ENCODE assay signal across 15 cellular contexts in genomic region chr7:37428681-37429434, GRCh38. TPM values are rescaled to one million over a fixed set of nuclear protein-coding genes. Genes with fewer than 3 reads are reported as not detected.
DNase-seq lines count a peak whose midpoint lies in the region; ATAC-seq, FAIRE-seq and TF ChIP-seq lines count a peak whose summit lies in the region.
"Had no signal": no experiment of that assay in that cellular context is flagged by ENCODE, and none has a peak within 500 bp of the region (broad histone marks: within the 10 kb centered on the region; RNA-seq: fewer than 3 reads in every experiment).

No MANE protein-coding gene starts in this region.

- no peak for TF ChIP-seq EP300 in neural cell (conservative IDR thresholded peaks at IDR 0.05; ENCODE audit: poor library complexity, severe bottlenecking)

- H3K79me2 ChIP-seq in neural cell (replicated peaks; ENCODE audit: insufficient read depth, low read length): no peaks in the 10 kb centered on the region

- H3K4me2 ChIP-seq in neural cell (ENCODE audit: low read length): no peak overlapping the region

- no peaks in the 10 kb centered on the region for H3K36me3 ChIP-seq in bronchial epithelial cell (ENCODE audit: control insufficient read depth, insufficient read depth, low read length)
- no peaks in the 10 kb centered on the region for H3K36me3 ChIP-seq in neural cell (ENCODE audit: insufficient read depth, low read length)
- H3K36me3 ChIP-seq: BE2C had no signal

- H3K9ac ChIP-seq in neural cell (ENCODE audit: low read length): no peak overlapping the region
- H3K9ac ChIP-seq: GM23248 had no signal

- TF ChIP-seq CTCF in bronchial epithelial cell (IDR thresholded peaks at IDR 0.05; ENCODE audit: insufficient read depth, low read length, severe bottlenecking) (no peak), neural cell (IDR thresholded peaks at IDR 0.05; ENCODE audit: poor library complexity, severe bottlenecking) (no peak)

- H3K27me3 Mint-ChIP-seq in stimulated activated memory B cell treated with anti-CD40 and anti-IgM and Interleukin-4, amounts not matched to agents 10 μg/mL and 1 μg/mL and 100 μg/mL, for 72 hours: no peaks in the 10 kb centered on the region
- H3K27me3 Mint-ChIP-seq: CD4-positive, alpha-beta memory T cell had no signal

- no peak for TF ChIP-seq RAD21 in neural cell (conservative IDR thresholded peaks at IDR 0.05)

- no peaks in the 10 kb centered on the region for H3K9me3 Mint-ChIP-seq in stimulated activated memory B cell treated with anti-CD40 and anti-IgM and Interleukin-4, amounts not matched to agents 10 μg/mL and 1 μg/mL and 100 μg/mL, for 72 hours
- H3K9me3 Mint-ChIP-seq: CD4-positive, alpha-beta memory T cell had no signal

- intact Hi-C loops in posterior cingulate gyrus (cut with DNase I): no loop called here

- FAIRE-seq in GM12891 (lab: Jason Lieb, UNC) (peak; percentile 55), bronchial epithelial cell (lab: Jason Lieb, UNC) (peak; percentile 28)
- FAIRE-seq: A204.1, GM19239 had no signal

- ATAC-seq in stimulated activated memory B cell treated with anti-CD40 and anti-IgM and Interleukin-4, amounts not matched to agents 10 μg/mL and 1 μg/mL and 100 μg/mL, for 72 hours: no peak
- no peak for ATAC-seq in HG03521 (IDR thresholded peaks at IDR 0.05; ENCODE audit: unreplicated experiment)

- no peak for TF ChIP-seq POLR2A in GM12891 (IDR thresholded peaks at IDR 0.05; ENCODE audit: low read depth, low read length)

- H3K27ac ChIP-seq in neural cell (ENCODE audit: low read length): peak overlapping the region; percentile 79
- H3K27ac ChIP-seq: C4-2B, GM23248 had no signal

- DNase-seq in GM12891 (ENCODE audit: insufficient read length, low spot score) (no peak), bronchial epithelial cell (ENCODE audit: low read depth) (no peak), posterior cingulate gyrus (no peak), T-helper 2 cell (no peak)
- DNase-seq: BE2C; CD4-positive, alpha-beta memory T cell; DMS79; GM23248; H7 had no signal

- no peaks in the 10 kb centered on the region for H3K9me2 ChIP-seq in neural cell (ENCODE audit: insufficient read depth, low read length)

- peaks cover 58% of the 10 kb centered on the region for H3K4me1 Mint-ChIP-seq in stimulated activated memory B cell treated with anti-CD40 and anti-IgM and Interleukin-4, amounts not matched to agents 10 μg/mL and 1 μg/mL and 100 μg/mL, for 72 hours

- peaks cover 11% of the 10 kb centered on the region for H3F3A ChIP-seq in neural cell (ENCODE audit: insufficient read depth, low read length, poor library complexity, severe bottlenecking)

- H4K20me1 ChIP-seq in neural cell (ENCODE audit: insufficient read depth): no peaks in the 10 kb centered on the region

- no peak overlapping the region for H2AFZ ChIP-seq in neural cell (ENCODE audit: low read depth, low read length)
- H2AFZ ChIP-seq: GM23248 had no signal

- no peak overlapping the region for H3K4me3 ChIP-seq in bronchial epithelial cell (ENCODE audit: low read depth, low read length)
- no peak overlapping the region for H3K4me3 ChIP-seq in neural cell (ENCODE audit: low read length)
- H3K4me3 ChIP-seq: GM23248 had no signal

- peak overlapping the region; percentile 16 for H3K27ac Mint-ChIP-seq in stimulated activated memory B cell treated with anti-CD40 and anti-IgM and Interleukin-4, amounts not matched to agents 10 μg/mL and 1 μg/mL and 100 μg/mL, for 72 hours

- H3K36me3 Mint-ChIP-seq in stimulated activated memory B cell treated with anti-CD40 and anti-IgM and Interleukin-4, amounts not matched to agents 10 μg/mL and 1 μg/mL and 100 μg/mL, for 72 hours: peaks cover 11% of the 10 kb centered on the region

- H3K4me3 Mint-ChIP-seq in stimulated activated memory B cell treated with anti-CD40 and anti-IgM and Interleukin-4, amounts not matched to agents 10 μg/mL and 1 μg/mL and 100 μg/mL, for 72 hours: no peak overlapping the region
- H3K4me3 Mint-ChIP-seq: CD4-positive, alpha-beta memory T cell had no signal

- no peaks in the 10 kb centered on the region for H3K9me3 ChIP-seq in neural cell (ENCODE audit: low read length)
- H3K9me3 ChIP-seq: BE2C had no signal

- no peaks in the 10 kb centered on the region for H3K27me3 ChIP-seq in bronchial epithelial cell (ENCODE audit: control insufficient read depth, insufficient read depth, low read length)
- H3K27me3 ChIP-seq in neural cell (ENCODE audit: insufficient read depth, low read depth, low read length): no peaks in the 10 kb centered on the region
- H3K27me3 ChIP-seq: BE2C had no signal

TF ChIP-seq in GM12891, 5 proteins besides CTCF, POLR2A, EP300 and RAD21:
- TF ChIP-seq TAF1 (IDR thresholded peaks at IDR 0.05; ENCODE audit: low read depth, low read length) (no peak), POU2F2 (IDR thresholded peaks at IDR 0.05; ENCODE audit: low read depth, low read length) (no peak), SPI1 (IDR thresholded peaks at IDR 0.05; ENCODE audit: low read depth, low read length) (no peak), PAX5 (IDR thresholded peaks at IDR 0.05; ENCODE audit: insufficient read depth, low read length, severe bottlenecking) (no peak), POLR2AphosphoS5 (IDR thresholded peaks at IDR 0.05; ENCODE audit: low read depth, low read length) (no peak)

TF ChIP-seq in neural cell, 6 proteins besides CTCF, POLR2A, EP300 and RAD21:
- TF ChIP-seq EZH2 (IDR thresholded peaks at IDR 0.05; ENCODE audit: borderline replicate concordance, insufficient read depth, low read length, poor library complexity, severe bottlenecking): no peak
- TF ChIP-seq SMC3 (conservative IDR thresholded peaks at IDR 0.05; ENCODE audit: poor library complexity): no peak
- no peak for TF ChIP-seq MXI1 (conservative IDR thresholded peaks at IDR 0.05; ENCODE audit: poor library complexity, severe bottlenecking)
- TF ChIP-seq, protein P1, sequence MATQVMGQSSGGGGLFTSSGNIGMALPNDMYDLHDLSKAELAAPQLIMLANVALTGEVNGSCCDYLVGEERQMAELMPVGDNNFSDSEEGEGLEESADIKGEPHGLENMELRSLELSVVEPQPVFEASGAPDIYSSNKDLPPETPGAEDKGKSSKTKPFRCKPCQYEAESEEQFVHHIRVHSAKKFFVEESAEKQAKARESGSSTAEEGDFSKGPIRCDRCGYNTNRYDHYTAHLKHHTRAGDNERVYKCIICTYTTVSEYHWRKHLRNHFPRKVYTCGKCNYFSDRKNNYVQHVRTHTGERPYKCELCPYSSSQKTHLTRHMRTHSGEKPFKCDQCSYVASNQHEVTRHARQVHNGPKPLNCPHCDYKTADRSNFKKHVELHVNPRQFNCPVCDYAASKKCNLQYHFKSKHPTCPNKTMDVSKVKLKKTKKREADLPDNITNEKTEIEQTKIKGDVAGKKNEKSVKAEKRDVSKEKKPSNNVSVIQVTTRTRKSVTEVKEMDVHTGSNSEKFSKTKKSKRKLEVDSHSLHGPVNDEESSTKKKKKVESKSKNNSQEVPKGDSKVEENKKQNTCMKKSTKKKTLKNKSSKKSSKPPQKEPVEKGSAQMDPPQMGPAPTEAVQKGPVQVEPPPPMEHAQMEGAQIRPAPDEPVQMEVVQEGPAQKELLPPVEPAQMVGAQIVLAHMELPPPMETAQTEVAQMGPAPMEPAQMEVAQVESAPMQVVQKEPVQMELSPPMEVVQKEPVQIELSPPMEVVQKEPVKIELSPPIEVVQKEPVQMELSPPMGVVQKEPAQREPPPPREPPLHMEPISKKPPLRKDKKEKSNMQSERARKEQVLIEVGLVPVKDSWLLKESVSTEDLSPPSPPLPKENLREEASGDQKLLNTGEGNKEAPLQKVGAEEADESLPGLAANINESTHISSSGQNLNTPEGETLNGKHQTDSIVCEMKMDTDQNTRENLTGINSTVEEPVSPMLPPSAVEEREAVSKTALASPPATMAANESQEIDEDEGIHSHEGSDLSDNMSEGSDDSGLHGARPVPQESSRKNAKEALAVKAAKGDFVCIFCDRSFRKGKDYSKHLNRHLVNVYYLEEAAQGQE (IDR thresholded peaks at IDR 0.05; ENCODE audit: borderline replicate concordance): no peak
- no peak for TF ChIP-seq POLR2AphosphoS5 (IDR thresholded peaks at IDR 0.05)
- no peak for TF ChIP-seq TAF1 (IDR thresholded peaks at IDR 0.05; ENCODE audit: low read depth)

RNA-seq across cellular contexts. Expression of gene ELMO1, which starts 19.8 kb away (rescaled TPM):
- 70.4 TPM for polyA plus RNA-seq in GM12891 (2012; ENCODE audit: low read depth, missing spikeins)
- under 0.01 TPM in 1 of 2 replicates, not detected in the other for total RNA-seq in bronchial epithelial cell
- 12.2 and 18.1 TPM in 2 replicates for polyA plus RNA-seq in neural cell
- 55.5 and 61.7 TPM in 2 replicates for polyA minus RNA-seq in neural cell
- total RNA-seq: GM23248 had no signal
- polyA plus RNA-seq: GM23248 had no signal
